8 cellular contexts compared by ENCODE assay signal in genomic region chr1:222711319-222712252, GRCh38. TPM values are rescaled to one million over a fixed set of nuclear protein-coding genes. Genes with fewer than 3 reads are reported as not detected.
DNase-seq lines count a peak whose midpoint lies in the region; ATAC-seq and TF ChIP-seq lines count a peak whose summit lies in the region.

No MANE protein-coding gene starts in this region.

- H3K4me3 ChIP-seq in HCT116 (replicated peaks in 1 of 2; ENCODE audit: low read depth in 1 of 2, low read length in 2 of 2) (peak overlapping the region; percentile 73 to 96), heart left ventricle (peak overlapping the region; percentile 50 to 96 (median 77)), vagina (peak overlapping the region; percentile 68 to 69)

- TF ChIP-seq RAD21 in HCT116 (IDR thresholded peaks at IDR 0.05; ENCODE audit: low read depth) = no peak

- TF ChIP-seq POLR2A in HCT116 (IDR thresholded peaks at IDR 0.05; ENCODE audit: borderline replicate concordance, extremely low read depth, insufficient read depth, insufficient read length) (no peak), heart left ventricle (IDR thresholded peaks at IDR 0.05) (no peak), vagina (IDR thresholded peaks at IDR 0.05) (no peak)

- H3K36me3 ChIP-seq in HCT116 (ENCODE audit: control insufficient read depth in 1 of 2, insufficient read depth in 2 of 2, low read length in 2 of 2) = 0 out of 4 replicates have a peak, but pooled peaks cover 0 to 2% of the 10 kb centered on the region in 2 experiments
- H3K36me3 ChIP-seq in heart left ventricle = peaks cover 0 to 20% (median 16%) of the 10 kb centered on the region in 9 donors
- H3K36me3 ChIP-seq in vagina = peaks cover 0 to 17% of the 10 kb centered on the region in 2 donors

- H3K27ac ChIP-seq in HCT116 (ENCODE audit: low read depth, low read length) (peak overlapping the region; percentile 91), heart left ventricle (peak overlapping the region; percentile 93 to 100 (median 98)), vagina (peak overlapping the region; percentile 98)

- H3K4me1 ChIP-seq in HCT116 (ENCODE audit: control insufficient read depth in 1 of 2, insufficient read depth in 2 of 2, low read length in 2 of 2) (peaks cover 0 to 12% of the 10 kb centered on the region in 2 experiments; a peak in 2 of 4 replicates), heart left ventricle (peaks cover 0 to 42% (median 30%) of the 10 kb centered on the region in 12 donors), vagina (peaks cover 57% of the 10 kb centered on the region)

- TF ChIP-seq CTCF in HCT116 (IDR thresholded peaks at IDR 0.05 in 2 of 3, conservative IDR thresholded peaks at IDR 0.05 in 1 of 3; ENCODE audit: borderline replicate concordance in 1 of 3, insufficient read depth in 1 of 3, low read depth in 2 of 3, low read length in 2 of 3) = no peak
- TF ChIP-seq CTCF in heart left ventricle (IDR thresholded peaks at IDR 0.05) = peak in 1 of 12 donors; percentile 3
- no peak for TF ChIP-seq CTCF in vagina (IDR thresholded peaks at IDR 0.05)

- peak overlapping the region; percentile 79 for H3K4me2 ChIP-seq in HCT116 (ENCODE audit: low read length)

- H3K9me2 ChIP-seq in HCT116 (ENCODE audit: insufficient read depth) = no peaks in the 10 kb centered on the region

- intact Hi-C loops in HCT116 (cut with micrococcal nuclease) = loop anchor here (1.0 to 5.0 kb wide), 2 partner anchors 69 to 246 kb away; no protein-coding TSS in a partner anchor
- intact Hi-C loops in heart left ventricle (cut with DNase I) = loop anchor here in 6 of 10 donors (2.0 to 10.0 kb wide), 7 partner anchors 67 to 247 kb away; no protein-coding TSS in a partner anchor
- intact Hi-C loops in posterior vena cava (cut with DNase I) = no loop called here
- intact Hi-C loops in vagina (cut with DNase I) = no loop called here

- CTCF ChIA-PET in HCT116 (lab: Charles Lee) = no interaction called here

- BruUV-seq in HCT116 (replicated peaks; lab: Mats Ljungman, UMichigan) = TSS peak; percentile 66

- H3K9ac ChIP-seq in HCT116 (ENCODE audit: low read length) = peak overlapping the region; percentile 75

- peaks cover 66% of the 10 kb centered on the region for H3K79me2 ChIP-seq in HCT116 (ENCODE audit: insufficient read depth, low read length)

- H4K20me1 ChIP-seq in HCT116 (ENCODE audit: insufficient read depth) = no peaks in the 10 kb centered on the region

- H3K27me3 ChIP-seq in HCT116 (ENCODE audit: insufficient read depth, low read length) (no peaks in the 10 kb centered on the region), heart left ventricle (no peaks in the 10 kb centered on the region), vagina (no peaks in the 10 kb centered on the region)

- 0% methylated on average over 34 to 42 of the region's 42 CpGs for WGBS in heart left ventricle, 4 donors

- no peaks in the 10 kb centered on the region for H3K9me3 ChIP-seq in HCT116 (ENCODE audit: control insufficient read depth in 1 of 2, insufficient read depth in 1 of 2, low read depth in 1 of 2, low read length in 2 of 2)
- H3K9me3 ChIP-seq in heart left ventricle = no peaks in the 10 kb centered on the region
- no peaks in the 10 kb centered on the region for H3K9me3 ChIP-seq in vagina

- DNase-seq in GM04504 (ENCODE audit: low read depth) (peak; percentile 29), HCT116 (ENCODE audit: low read depth, low spot score) (peak; percentile 37), M059J (ENCODE audit: low read depth) (peak; percentile 78), SW480 (ENCODE audit: low spot score) (peak; percentile 80), heart left ventricle (peak; percentile 63 to 73 (median 68)), posterior vena cava (ENCODE audit: low spot score) (peak; percentile 86), vagina (ENCODE audit: extremely low spot score in 2 of 2) (peak in 1 of 2 donors; percentile 89)
- DNase-seq in activated naive CD8-positive, alpha-beta T cell treated with anti-CD3 and anti-CD28 coated beads, Interleukin-2, amount 50 U/mL, for 16 hours (ENCODE audit: low read depth, low spot score) = peak; percentile 26

- ATAC-seq in HCT116 (peak; percentile 49), heart left ventricle (peak; percentile 1 to 51 (median 41))

- POLR2A ChIA-PET in HCT116 (lab: Charles Lee) = no interaction called here

- H2AFZ ChIP-seq in HCT116 (ENCODE audit: low read depth, low read length, poor library complexity, severe bottlenecking) = no peak overlapping the region

- RAD21 ChIA-PET in HCT116 (lab: Charles Lee; ENCODE audit: low non-redundant PET in 1 of 2, low total read pairs in 2 of 2, uncharacterized antibody in 2 of 2, unreplicated experiment in 2 of 2) = no interaction called here

TF ChIP-seq in HCT116, 20 proteins besides CTCF, POLR2A, EP300 and RAD21 (continues in another document):
- peak; percentile 46 for TF ChIP-seq POLR2AphosphoS5 (IDR thresholded peaks at IDR 0.05; ENCODE audit: low read depth, low read length)
- no peak for TF ChIP-seq EZH2phosphoT487 (IDR thresholded peaks at IDR 0.05; ENCODE audit: borderline replicate concordance)
- no peak for TF ChIP-seq JUND (IDR thresholded peaks at IDR 0.05)
- TF ChIP-seq CBX3 (IDR thresholded peaks at IDR 0.05; ENCODE audit: low read depth) = no peak
- no peak for TF ChIP-seq CEBPB (IDR thresholded peaks at IDR 0.05; ENCODE audit: low read depth)
- no peak for TF ChIP-seq ATF3 (IDR thresholded peaks at IDR 0.05)
- no peak for TF ChIP-seq ZNF274 (IDR thresholded peaks at IDR 0.05; ENCODE audit: low read depth, low read length)
- TF ChIP-seq REST (IDR thresholded peaks at IDR 0.05; ENCODE audit: low read depth) = no peak
- TF ChIP-seq SRF (IDR thresholded peaks at IDR 0.05; ENCODE audit: low read depth) = no peak
- TF ChIP-seq MAX (IDR thresholded peaks at IDR 0.05) = peak; percentile 37; the same call in 1 of the 2 replicates
- no peak for TF ChIP-seq ELF1 (IDR thresholded peaks at IDR 0.05; ENCODE audit: borderline replicate concordance, low read depth)
- peak; percentile 62 for TF ChIP-seq ZFX (IDR thresholded peaks at IDR 0.05)
- peak; percentile 86 for TF ChIP-seq EGR1 (IDR thresholded peaks at IDR 0.05; ENCODE audit: low read depth)
- no peak for TF ChIP-seq TCF7L2 (IDR thresholded peaks at IDR 0.05; ENCODE audit: borderline replicate concordance, extremely low read depth, insufficient read depth, insufficient read length)
- no peak for TF ChIP-seq FOSL1 (IDR thresholded peaks at IDR 0.05; ENCODE audit: low read depth)
- TF ChIP-seq EZH2 (IDR thresholded peaks at IDR 0.05) = no peak

RNA-seq across cellular contexts. Expression of gene AIDA, which starts 0.7 kb away (rescaled TPM):
- 53.2 TPM for total RNA-seq in HCT116 (2021; ENCODE audit: unreplicated experiment)
- polyA plus RNA-seq in HCT116 (2012) = 22.2 and 28.2 TPM in 2 replicates
- 30.1 and 60.1 TPM in 2 replicates for total RNA-seq in M059J (2014; rRNA removed; shearing (Covaris generic))
- total RNA-seq in heart left ventricle = 10 to 100 TPM; 29.9 to 73.7 (median 49.2) TPM
- 10 to 100 TPM; 29.0 to 45.1 TPM for polyA plus RNA-seq in heart left ventricle
- total RNA-seq in posterior vena cava = 100 to 1,000 TPM; 106 to 136 TPM
- 49.6 TPM for total RNA-seq in vagina

RNA-seq across cellular contexts. Expression of gene BROX, which starts 0.8 kb away (rescaled TPM):
- total RNA-seq in HCT116 (2021; ENCODE audit: unreplicated experiment) (44.9 TPM), heart left ventricle (10 to 100 TPM; 29.6 to 51.1 (median 36.7) TPM), posterior vena cava (10 to 100 TPM; 33.3 to 34.7 TPM), vagina (26.0 TPM)
- 8.6 and 12.9 TPM in 2 replicates for polyA plus RNA-seq in HCT116 (2012)
- total RNA-seq in M059J (2014; rRNA removed; shearing (Covaris generic)) = 61.7 and 82.1 TPM in 2 replicates
- 10 to 100 TPM; 10.1 to 13.8 TPM for polyA plus RNA-seq in heart left ventricle

RNA-seq across cellular contexts. Expression of gene FAM177B, which starts 25.4 kb away (rescaled TPM):
- not detected for total RNA-seq in HCT116 (2021; ENCODE audit: unreplicated experiment)
- polyA plus RNA-seq in HCT116 (2012) = not detected in 2 replicates
- total RNA-seq in M059J (2014; rRNA removed; shearing (Covaris generic)) = not detected in 2 replicates
- total RNA-seq in heart left ventricle = under 1 TPM in 2 of 9 donors, not detected in 7; 0.16 to 0.48 TPM
- under 1 TPM in 1 of 2 donors, not detected in 1; 0.27 TPM for polyA plus RNA-seq in heart left ventricle
- not detected for total RNA-seq in posterior vena cava
- total RNA-seq in vagina = not detected

Comparison
In these comparisons a context has a peak if more than half of its experiments do, and no peak if none do; other contexts are left out.
1. intact Hi-C loops: an anchor here in HCT116 (1.0 to 5.0 kb wide) and heart left ventricle (2.0 to 10.0 kb wide); none called in posterior vena cava and vagina.